ENCODE assay signal across 19 cellular contexts in genomic region chr9:18688581-18688980, GRCh38.
"Had no signal": no experiment of that assay in that cellular context is flagged by ENCODE, and none has a peak within 500 bp of the region (broad histone marks: within the 10 kb centered on the region; RNA-seq: fewer than 3 reads in every experiment).

No MANE protein-coding gene starts in this region.

- H3K27ac ChIP-seq: colonic mucosa, gastrocnemius medialis, heart right ventricle, pancreas, stomach, thoracic aorta, transverse colon had no signal

- H3K4me1 ChIP-seq: colonic mucosa, gastrocnemius medialis, pancreas had no signal

- H3K4me1 Mint-ChIP-seq: natural killer cell had no signal

- H3K27me3 ChIP-seq: colonic mucosa, gastrocnemius medialis, heart right ventricle, pancreas, stomach, transverse colon had no signal

- ATAC-seq: left lobe of liver, natural killer cell, pancreas, right cardiac atrium had no signal

- H3K4me3 Mint-ChIP-seq: mesothelial cell of epicardium, natural killer cell had no signal

- H3K27ac Mint-ChIP-seq: mesothelial cell of epicardium, natural killer cell, progenitor cell of endocrine pancreas had no signal

- H3K9me3 ChIP-seq: colonic mucosa, gastrocnemius medialis, heart right ventricle, pancreas, stomach, thoracic aorta, transverse colon had no signal

- DNase-seq: colonic mucosa; erythroblast; gastrocnemius medialis; heart right ventricle; hypothalamus; natural killer cell; occipital lobe; pancreas; right cardiac atrium; small intestine; stimulated activated CD4-positive, alpha-beta T cell treated with anti-CD3 and anti-CD28 coated beads, Interleukin-12 subunit alpha, Interleukin-12 subunit beta, amount 100 ng/mL, for 4 hours; stimulated activated naive CD4-positive, alpha-beta T cell; stomach; substantia nigra; transverse colon had no signal

- H3K27me3 Mint-ChIP-seq: progenitor cell of endocrine pancreas had no signal

- H3K4me3 ChIP-seq: colonic mucosa, gastrocnemius medialis, heart right ventricle, pancreas, stomach, thoracic aorta, transverse colon had no signal

- H3K36me3 Mint-ChIP-seq: natural killer cell had no signal

- H3K36me3 ChIP-seq: colonic mucosa, gastrocnemius medialis, heart right ventricle, pancreas, stomach, thoracic aorta, transverse colon had no signal
